Comparison of ENCODE assay signal across 7 cellular contexts in the genomic region with DNA sequence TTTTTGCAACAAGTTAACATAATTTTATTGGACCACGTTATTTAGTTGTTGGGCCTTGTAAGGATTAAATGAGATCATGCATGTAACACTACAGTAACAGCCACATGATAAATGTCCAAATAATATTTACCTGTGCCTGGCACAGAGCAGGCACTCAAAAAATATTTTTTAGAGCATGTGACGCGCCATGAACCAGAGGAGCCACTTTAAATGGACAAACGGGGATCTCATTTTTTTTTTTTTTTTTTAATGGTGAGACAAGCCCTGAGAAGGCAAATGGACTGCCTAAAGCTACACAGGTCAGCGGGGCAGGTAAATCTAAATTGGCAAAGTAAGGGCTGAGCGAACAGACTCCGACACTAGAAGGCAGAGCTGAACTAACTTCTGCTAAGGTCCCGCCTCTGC. TPM values are rescaled to one million over a fixed set of nuclear protein-coding genes. Genes with fewer than 3 reads are reported as not detected.
A peak's percentile ranks its signal among the peaks of the same experiment; 100 is the strongest.
DNase-seq lines count a peak whose midpoint lies in the region; ATAC-seq and TF ChIP-seq lines count a peak whose summit lies in the region.

No MANE protein-coding gene starts in this region.

- peak overlapping the region; percentile 96 for H3K9ac ChIP-seq in HCT116 (ENCODE audit: low read length)

- BruUV-seq in HCT116 (replicated peaks; lab: Mats Ljungman, UMichigan), result TSS peak; percentile 94

- H3K9me3 Mint-ChIP-seq in activated CD4-positive, alpha-beta memory T cell treated with anti-CD3 and anti-CD28 coated beads, Interleukin-2, amount 10 ng/mL, durations not matched to agents 7 days and 5 days, result no peaks in the 10 kb centered on the region
- H3K9me3 Mint-ChIP-seq in stimulated activated naive B cell treated with anti-CD40 and anti-IgM and Interleukin-4, amounts not matched to agents 10 μg/mL and 1 μg/mL and 100 μg/mL, for 72 hours, result no peaks in the 10 kb centered on the region

- peaks cover 8% of the 10 kb centered on the region for H3K27me3 Mint-ChIP-seq in activated CD4-positive, alpha-beta memory T cell treated with anti-CD3 and anti-CD28 coated beads, Interleukin-2, amount 10 ng/mL, durations not matched to agents 7 days and 5 days
- no peaks in the 10 kb centered on the region for H3K27me3 Mint-ChIP-seq in stimulated activated naive B cell treated with anti-CD40 and anti-IgM and Interleukin-4, amounts not matched to agents 10 μg/mL and 1 μg/mL and 100 μg/mL, for 72 hours

- peak overlapping the region; percentile 73 to 100 for H3K4me3 ChIP-seq in HCT116 (replicated peaks in 1 of 2; ENCODE audit: low read depth in 1 of 2, low read length in 2 of 2)
- peak overlapping the region; percentile 10; the same call in 1 of the 2 replicates for H3K4me3 ChIP-seq in iPS-18c (ENCODE audit: insufficient read depth, low read depth, low read length)

- H2AFZ ChIP-seq in HCT116 (ENCODE audit: low read depth, low read length, poor library complexity, severe bottlenecking), result peak overlapping the region; percentile 72

- peaks cover 34 to 39% of the 10 kb centered on the region in 2 experiments for H3K36me3 ChIP-seq in HCT116 (ENCODE audit: control insufficient read depth in 1 of 2, insufficient read depth in 2 of 2, low read length in 2 of 2)

- peak; percentile 43 for TF ChIP-seq POLR2A in HCT116 (IDR thresholded peaks at IDR 0.05; ENCODE audit: borderline replicate concordance, extremely low read depth, insufficient read depth, insufficient read length)

- peaks cover 26 to 41% of the 10 kb centered on the region in 2 experiments for H3K4me1 ChIP-seq in HCT116 (ENCODE audit: control insufficient read depth in 1 of 2, insufficient read depth in 2 of 2, low read length in 2 of 2)

- DNase-seq in HCT116 (ENCODE audit: low read depth, low spot score) (no peak), HuH-7.5 (ENCODE audit: low spot score) (no peak)
- DNase-seq in activated CD4-positive, alpha-beta memory T cell treated with anti-CD3 and anti-CD28 coated beads, Interleukin-2, amount 10 ng/mL, durations not matched to agents 7 days and 5 days, result no peak
- DNase-seq in stimulated activated naive B cell treated with anti-CD40 and anti-IgM and Interleukin-4, amounts not matched to agents 10 μg/mL and 1 μg/mL and 100 μg/mL, for 72 hours, result no peak

- peaks cover 5% of the 10 kb centered on the region; the same call in 1 of the 2 replicates for H3K27me3 ChIP-seq in HCT116 (ENCODE audit: insufficient read depth, low read length)

- peaks cover 42% of the 10 kb centered on the region for H3K79me2 ChIP-seq in HCT116 (ENCODE audit: insufficient read depth, low read length)

- no peak for TF ChIP-seq CTCF in HCT116 (IDR thresholded peaks at IDR 0.05 in 2 of 3, conservative IDR thresholded peaks at IDR 0.05 in 1 of 3; ENCODE audit: borderline replicate concordance in 1 of 3, insufficient read depth in 1 of 3, low read depth in 2 of 3, low read length in 2 of 3)

- RAD21 ChIA-PET in HCT116 (lab: Charles Lee; ENCODE audit: low non-redundant PET in 1 of 2, low total read pairs in 2 of 2, uncharacterized antibody in 2 of 2, unreplicated experiment in 2 of 2), result interaction anchor here in 1 of 2 experiments (1.5 kb wide), 1 partner anchor 100 kb away, joined by 3 read pairs; a partner anchor contains a TSS

- H3K9me3 ChIP-seq in HCT116 (ENCODE audit: control insufficient read depth in 1 of 2, insufficient read depth in 1 of 2, low read depth in 1 of 2, low read length in 2 of 2), result no peaks in the 10 kb centered on the region
- H3K9me3 ChIP-seq in iPS-18c (ENCODE audit: control insufficient read depth, insufficient read depth, low read length), result no peaks in the 10 kb centered on the region

- peak overlapping the region; percentile 88 for H3K4me2 ChIP-seq in HCT116 (ENCODE audit: low read length)

- ATAC-seq in HCT116 (peak; percentile 1; the same call in 1 of the 2 replicates), HG02759 (IDR thresholded peaks at IDR 0.05; ENCODE audit: unreplicated experiment) (no peak), HG02678 (IDR thresholded peaks at IDR 0.05; ENCODE audit: unreplicated experiment) (no peak)
- ATAC-seq in stimulated activated naive B cell treated with anti-CD40 and anti-IgM and Interleukin-4, amounts not matched to agents 10 μg/mL and 1 μg/mL and 100 μg/mL, for 72 hours (replicated peaks), result no peak

- peak overlapping the region; percentile 82 for H3K4me3 Mint-ChIP-seq in activated CD4-positive, alpha-beta memory T cell treated with anti-CD3 and anti-CD28 coated beads, Interleukin-2, amount 10 ng/mL, durations not matched to agents 7 days and 5 days
- H3K4me3 Mint-ChIP-seq in stimulated activated naive B cell treated with anti-CD40 and anti-IgM and Interleukin-4, amounts not matched to agents 10 μg/mL and 1 μg/mL and 100 μg/mL, for 72 hours, result peak overlapping the region; percentile 85 to 92

- no peak for TF ChIP-seq RAD21 in HCT116 (IDR thresholded peaks at IDR 0.05; ENCODE audit: low read depth)

- POLR2A ChIA-PET in HCT116 (lab: Charles Lee), result interaction anchor here (1.0 to 3.2 kb wide), 11 partner anchors 9 to 217 kb away, joined by 3 to 36 read pairs (median 6); a partner anchor contains a TSS
- POLR2A ChIA-PET in activated CD4-positive, alpha-beta memory T cell treated with anti-CD3 and anti-CD28 coated beads, Interleukin-2, amount 10 ng/mL, durations not matched to agents 7 days and 5 days (lab: Charles Lee), result interaction anchor here (0.9 to 7.0 kb wide), 15 partner anchors 8 to 103 kb away, joined by 3 to 223 read pairs (median 8); a partner anchor contains a TSS

- H3K4me1 Mint-ChIP-seq in activated CD4-positive, alpha-beta memory T cell treated with anti-CD3 and anti-CD28 coated beads, Interleukin-2, amount 10 ng/mL, durations not matched to agents 7 days and 5 days, result peaks cover 39% of the 10 kb centered on the region
- H3K4me1 Mint-ChIP-seq in stimulated activated naive B cell treated with anti-CD40 and anti-IgM and Interleukin-4, amounts not matched to agents 10 μg/mL and 1 μg/mL and 100 μg/mL, for 72 hours, result peaks cover 23 to 38% of the 10 kb centered on the region in 2 donors

- no peaks in the 10 kb centered on the region for H3K9me2 ChIP-seq in HCT116 (ENCODE audit: insufficient read depth)

- intact Hi-C loops in HCT116 (cut with micrococcal nuclease), result no loop called here

- H4K20me1 ChIP-seq in HCT116 (ENCODE audit: insufficient read depth), result peaks cover 18% of the 10 kb centered on the region; the same call in 1 of the 2 replicates

- H3K36me3 Mint-ChIP-seq in activated CD4-positive, alpha-beta memory T cell treated with anti-CD3 and anti-CD28 coated beads, Interleukin-2, amount 10 ng/mL, durations not matched to agents 7 days and 5 days (ENCODE audit: low read depth), result peaks cover 38% of the 10 kb centered on the region
- H3K36me3 Mint-ChIP-seq in stimulated activated naive B cell treated with anti-CD40 and anti-IgM and Interleukin-4, amounts not matched to agents 10 μg/mL and 1 μg/mL and 100 μg/mL, for 72 hours, result peaks cover 35 to 39% of the 10 kb centered on the region in 2 donors

- H3K27ac Mint-ChIP-seq in activated CD4-positive, alpha-beta memory T cell treated with anti-CD3 and anti-CD28 coated beads, Interleukin-2, amount 10 ng/mL, durations not matched to agents 7 days and 5 days, result peak overlapping the region; percentile 94
- H3K27ac Mint-ChIP-seq in stimulated activated naive B cell treated with anti-CD40 and anti-IgM and Interleukin-4, amounts not matched to agents 10 μg/mL and 1 μg/mL and 100 μg/mL, for 72 hours, result peak overlapping the region; percentile 98

- H3K27ac ChIP-seq in HCT116 (ENCODE audit: low read depth, low read length), result peak overlapping the region; percentile 99

- CTCF ChIA-PET in HCT116 (lab: Charles Lee), result interaction anchor here (0.7 to 2.1 kb wide), 6 partner anchors 11 to 106 kb away, joined by 3 to 11 read pairs (median 4); no protein-coding TSS in a partner anchor
- CTCF ChIA-PET in activated CD4-positive, alpha-beta memory T cell treated with anti-CD3 and anti-CD28 coated beads, Interleukin-2, amount 10 ng/mL, durations not matched to agents 7 days and 5 days (lab: Charles Lee), result interaction anchor here (0.6 to 5.4 kb wide), 15 partner anchors 10 to 1047 kb away, joined by 3 to 82 read pairs (median 6); a partner anchor contains a TSS

TF ChIP-seq in HCT116, 20 proteins besides CTCF, POLR2A, EP300 and RAD21:
- no peak for TF ChIP-seq EZH2phosphoT487 (IDR thresholded peaks at IDR 0.05; ENCODE audit: borderline replicate concordance)
- TF ChIP-seq POLR2AphosphoS5 (IDR thresholded peaks at IDR 0.05; ENCODE audit: low read depth, low read length), result peak; percentile 88
- TF ChIP-seq SIN3A (IDR thresholded peaks at IDR 0.05; ENCODE audit: low read depth), result 0 out of 2 replicates have a peak, but pooled peaks have one; percentile 21
TF ChIP-seq in HCT116: peak in this region for 2.

RNA-seq across cellular contexts. Expression of a gene that starts 0.8 kb away (rescaled TPM):
- total RNA-seq in HCT116 (2021; ENCODE audit: unreplicated experiment), result 3,020 TPM
- polyA plus RNA-seq in HCT116 (2012), result 4,331 and 5,364 TPM in 2 replicates
- total RNA-seq in activated CD4-positive, alpha-beta memory T cell treated with anti-CD3 and anti-CD28 coated beads, Interleukin-2, amount 10 ng/mL, durations not matched to agents 7 days and 5 days, result 1,000 to 10,000 TPM; 2,625 to 2,652 TPM

RNA-seq across cellular contexts. Expression of a gene that starts 14.4 kb away (rescaled TPM):
- not detected for total RNA-seq in HCT116 (2021; ENCODE audit: unreplicated experiment)
- not detected in 2 replicates for polyA plus RNA-seq in HCT116 (2012)
- not detected for total RNA-seq in activated CD4-positive, alpha-beta memory T cell treated with anti-CD3 and anti-CD28 coated beads, Interleukin-2, amount 10 ng/mL, durations not matched to agents 7 days and 5 days

RNA-seq across cellular contexts. Expression of a gene that starts 14.7 kb away (rescaled TPM):
- not detected for total RNA-seq in HCT116 (2021; ENCODE audit: unreplicated experiment)
- polyA plus RNA-seq in HCT116 (2012), result not detected in 2 replicates
- not detected for total RNA-seq in activated CD4-positive, alpha-beta memory T cell treated with anti-CD3 and anti-CD28 coated beads, Interleukin-2, amount 10 ng/mL, durations not matched to agents 7 days and 5 days

RNA-seq across cellular contexts. Expression of a gene that starts 17.9 kb away (rescaled TPM):
- total RNA-seq in HCT116 (2021; ENCODE audit: unreplicated experiment), result 0.69 TPM
- 0.10 and 0.40 TPM in 2 replicates for polyA plus RNA-seq in HCT116 (2012)
- under 1 TPM; 0.35 to 0.38 TPM for total RNA-seq in activated CD4-positive, alpha-beta memory T cell treated with anti-CD3 and anti-CD28 coated beads, Interleukin-2, amount 10 ng/mL, durations not matched to agents 7 days and 5 days

RNA-seq across cellular contexts. Expression of a gene that starts 23.8 kb away (rescaled TPM):
- 110 TPM for total RNA-seq in HCT116 (2021; ENCODE audit: unreplicated experiment)
- polyA plus RNA-seq in HCT116 (2012), result 87.0 and 88.9 TPM in 2 replicates
- 100 to 1,000 TPM; 657 TPM for total RNA-seq in activated CD4-positive, alpha-beta memory T cell treated with anti-CD3 and anti-CD28 coated beads, Interleukin-2, amount 10 ng/mL, durations not matched to agents 7 days and 5 days
